In the genomic region with DNA sequence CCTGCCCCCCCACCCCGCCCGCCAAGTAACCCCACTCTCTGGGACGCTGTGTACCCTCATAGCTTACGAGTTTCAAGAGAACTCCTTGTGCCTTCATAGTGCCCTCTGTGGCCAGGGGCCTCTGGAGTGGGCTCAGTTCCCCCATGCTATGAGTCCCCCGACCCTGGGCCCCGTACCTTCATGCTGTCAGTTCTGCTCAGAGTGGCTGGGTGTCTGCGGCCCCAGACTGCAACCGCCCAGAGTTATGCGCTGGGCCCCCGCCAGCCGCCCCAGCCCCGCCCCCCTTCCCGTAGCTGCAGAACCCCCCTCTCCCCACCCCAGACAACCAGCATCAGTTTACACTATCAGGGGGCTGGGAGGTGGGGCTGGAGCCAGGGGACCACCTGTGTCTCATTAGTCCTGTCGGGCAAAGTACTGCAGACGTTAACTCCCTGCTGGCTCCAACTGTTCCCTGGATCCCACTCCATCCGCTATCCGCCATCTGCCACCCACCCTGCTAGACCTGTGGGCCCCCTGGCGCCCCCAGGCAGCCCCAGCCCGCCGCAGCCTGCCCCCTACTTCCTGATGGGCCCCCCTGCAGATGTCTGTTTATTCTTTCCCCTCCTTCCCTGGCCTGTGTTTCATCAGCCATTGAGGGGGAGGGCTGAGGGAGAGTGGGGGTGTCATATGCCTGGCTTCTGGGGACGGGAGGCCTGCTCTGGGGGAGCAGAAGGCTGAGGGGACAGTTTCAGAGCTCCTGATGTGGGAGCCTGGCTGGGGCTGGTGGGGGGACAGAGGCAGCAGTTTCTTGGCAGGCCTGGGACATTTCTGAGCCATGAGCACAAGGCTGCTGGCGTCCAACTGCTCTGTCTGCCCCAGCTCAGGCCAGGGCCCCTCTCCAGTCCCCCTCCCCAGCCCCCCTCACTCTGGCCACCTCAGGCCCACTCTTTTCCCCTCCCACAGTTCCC, we compare ENCODE assay signal across 1 cellular context.
TF ChIP-seq lines count a peak whose summit lies in the region.

A gene with protein sequence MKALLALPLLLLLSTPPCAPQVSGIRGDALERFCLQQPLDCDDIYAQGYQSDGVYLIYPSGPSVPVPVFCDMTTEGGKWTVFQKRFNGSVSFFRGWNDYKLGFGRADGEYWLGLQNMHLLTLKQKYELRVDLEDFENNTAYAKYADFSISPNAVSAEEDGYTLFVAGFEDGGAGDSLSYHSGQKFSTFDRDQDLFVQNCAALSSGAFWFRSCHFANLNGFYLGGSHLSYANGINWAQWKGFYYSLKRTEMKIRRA (minus strand): TSS at position 217 of the 947 bp plus-strand sequence. CDS start 35 bp downstream, at position 182.

TF ChIP-seq in H1, 55 proteins besides CTCF, POLR2A, EP300 and RAD21:
- TF ChIP-seq CEBPB (IDR thresholded peaks at IDR 0.05; ENCODE audit: low read depth, low read length), result 0 out of 2 replicates have a peak, but pooled peaks have one; percentile 8
- no peak for TF ChIP-seq EZH2 (IDR thresholded peaks at IDR 0.05; ENCODE audit: low read depth, low read length, severe bottlenecking)
- TF ChIP-seq RNF2 (IDR thresholded peaks at IDR 0.05; ENCODE audit: borderline replicate concordance, low read depth, low read length, missing control alignments, poor library complexity, severe bottlenecking), result no peak
- no peak for TF ChIP-seq SP4 (IDR thresholded peaks at IDR 0.05; ENCODE audit: low read length)
- TF ChIP-seq TAF7 (optimal IDR thresholded peaks at IDR 0.05; ENCODE audit: borderline replicate concordance, low read depth, low read length), result no peak
- TF ChIP-seq CREB1 (IDR thresholded peaks at IDR 0.05), result no peak
- TF ChIP-seq, protein P1, sequence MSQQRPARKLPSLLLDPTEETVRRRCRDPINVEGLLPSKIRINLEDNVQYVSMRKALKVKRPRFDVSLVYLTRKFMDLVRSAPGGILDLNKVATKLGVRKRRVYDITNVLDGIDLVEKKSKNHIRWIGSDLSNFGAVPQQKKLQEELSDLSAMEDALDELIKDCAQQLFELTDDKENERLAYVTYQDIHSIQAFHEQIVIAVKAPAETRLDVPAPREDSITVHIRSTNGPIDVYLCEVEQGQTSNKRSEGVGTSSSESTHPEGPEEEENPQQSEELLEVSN (IDR thresholded peaks at IDR 0.05), result no peak
- no peak for TF ChIP-seq ZNF274 (IDR thresholded peaks at IDR 0.05; ENCODE audit: borderline replicate concordance, extremely low read depth, low read length)
- TF ChIP-seq SIN3A (conservative IDR thresholded peaks at IDR 0.05 in 1 of 2, IDR thresholded peaks at IDR 0.05 in 1 of 2; ENCODE audit: low read depth in 1 of 2, low read length in 2 of 2), result 0 out of 4 replicates have a peak, but pooled peaks of 1 of the 2 experiments have one; percentile 35
- TF ChIP-seq TAF1 (IDR thresholded peaks at IDR 0.05; ENCODE audit: low read depth, low read length), result peak; percentile 48; the same call in 1 of the 2 replicates
- TF ChIP-seq SIRT6 (IDR thresholded peaks at IDR 0.05; ENCODE audit: low read length), result no peak
- TF ChIP-seq SIX5 (IDR thresholded peaks at IDR 0.05; ENCODE audit: low read depth, low read length), result no peak
- no peak for TF ChIP-seq RFX5 (IDR thresholded peaks at IDR 0.05; ENCODE audit: borderline replicate concordance, low read depth, low read length)
- TF ChIP-seq BRCA1 (IDR thresholded peaks at IDR 0.05; ENCODE audit: low read depth, low read length), result no peak
- TF ChIP-seq CTBP2 (IDR thresholded peaks at IDR 0.05; ENCODE audit: borderline replicate concordance, insufficient read depth, insufficient read length, low read length), result no peak
- TF ChIP-seq EGR1 (IDR thresholded peaks at IDR 0.05; ENCODE audit: borderline replicate concordance, low read depth, low read length), result no peak
- TF ChIP-seq SUZ12 (IDR thresholded peaks at IDR 0.05; ENCODE audit: low read length), result no peak
- TF ChIP-seq TEAD4 (IDR thresholded peaks at IDR 0.05; ENCODE audit: low read depth, low read length), result 0 out of 2 replicates have a peak, but pooled peaks have one; percentile 3
- TF ChIP-seq, protein P2, sequence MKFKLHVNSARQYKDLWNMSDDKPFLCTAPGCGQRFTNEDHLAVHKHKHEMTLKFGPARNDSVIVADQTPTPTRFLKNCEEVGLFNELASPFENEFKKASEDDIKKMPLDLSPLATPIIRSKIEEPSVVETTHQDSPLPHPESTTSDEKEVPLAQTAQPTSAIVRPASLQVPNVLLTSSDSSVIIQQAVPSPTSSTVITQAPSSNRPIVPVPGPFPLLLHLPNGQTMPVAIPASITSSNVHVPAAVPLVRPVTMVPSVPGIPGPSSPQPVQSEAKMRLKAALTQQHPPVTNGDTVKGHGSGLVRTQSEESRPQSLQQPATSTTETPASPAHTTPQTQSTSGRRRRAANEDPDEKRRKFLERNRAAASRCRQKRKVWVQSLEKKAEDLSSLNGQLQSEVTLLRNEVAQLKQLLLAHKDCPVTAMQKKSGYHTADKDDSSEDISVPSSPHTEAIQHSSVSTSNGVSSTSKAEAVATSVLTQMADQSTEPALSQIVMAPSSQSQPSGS (IDR thresholded peaks at IDR 0.05; ENCODE audit: low read length), result no peak
- no peak for TF ChIP-seq SAP30 (IDR thresholded peaks at IDR 0.05; ENCODE audit: insufficient read depth, insufficient replicate concordance, low read length)
- no peak for TF ChIP-seq GABPA (IDR thresholded peaks at IDR 0.05; ENCODE audit: borderline replicate concordance, insufficient read depth, low read length)
- TF ChIP-seq CHD2 (IDR thresholded peaks at IDR 0.05; ENCODE audit: low read length), result no peak
- TF ChIP-seq TCF12 (IDR thresholded peaks at IDR 0.05; ENCODE audit: low read depth, low read length), result no peak
- TF ChIP-seq MAFK (IDR thresholded peaks at IDR 0.05; ENCODE audit: low read depth, low read length), result no peak
